In the genomic region with DNA sequence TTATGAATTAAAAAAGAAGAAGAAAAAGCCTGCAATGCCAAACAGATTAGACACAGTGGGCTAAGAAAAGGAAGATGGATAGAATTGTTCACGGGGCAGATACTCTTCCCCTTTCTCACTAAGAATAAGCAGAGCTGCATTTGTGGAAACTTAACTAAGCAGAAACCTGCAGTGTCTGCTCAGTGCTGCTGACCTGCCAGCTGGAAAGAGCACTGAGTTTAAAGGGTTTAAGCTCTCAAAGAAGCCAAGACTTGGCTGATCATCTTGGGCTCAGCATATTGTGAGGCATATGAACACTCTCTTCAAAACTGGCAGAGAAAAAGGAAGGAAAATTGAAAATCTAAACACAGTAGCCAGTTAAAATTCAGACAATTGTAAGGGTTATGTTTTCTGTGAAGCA, we compare ENCODE assay signal across 1 cellular context.
TF ChIP-seq lines count a peak whose summit lies in the region.

No MANE protein-coding gene starts in this region.

TF ChIP-seq in H1, 55 proteins besides CTCF, POLR2A, EP300 and RAD21:
- TF ChIP-seq TEAD4 (IDR thresholded peaks at IDR 0.05; ENCODE audit: low read depth, low read length) (no peak), HDAC6 (IDR thresholded peaks at IDR 0.05; ENCODE audit: low read depth, low read length) (no peak), CBX5 (IDR thresholded peaks at IDR 0.05; ENCODE audit: low read depth, low read length) (no peak), NANOG (IDR thresholded peaks at IDR 0.05; ENCODE audit: insufficient read depth, low read depth, low read length, poor library complexity, severe bottlenecking) (no peak), CTBP2 (IDR thresholded peaks at IDR 0.05; ENCODE audit: borderline replicate concordance, insufficient read depth, insufficient read length, low read length) (no peak), GTF2F1 (IDR thresholded peaks at IDR 0.05; ENCODE audit: borderline replicate concordance, low read depth, low read length) (no peak), SIRT6 (IDR thresholded peaks at IDR 0.05; ENCODE audit: low read length) (no peak), ZNF274 (IDR thresholded peaks at IDR 0.05; ENCODE audit: borderline replicate concordance, extremely low read depth, low read length) (no peak)
- TF ChIP-seq, protein P1, sequence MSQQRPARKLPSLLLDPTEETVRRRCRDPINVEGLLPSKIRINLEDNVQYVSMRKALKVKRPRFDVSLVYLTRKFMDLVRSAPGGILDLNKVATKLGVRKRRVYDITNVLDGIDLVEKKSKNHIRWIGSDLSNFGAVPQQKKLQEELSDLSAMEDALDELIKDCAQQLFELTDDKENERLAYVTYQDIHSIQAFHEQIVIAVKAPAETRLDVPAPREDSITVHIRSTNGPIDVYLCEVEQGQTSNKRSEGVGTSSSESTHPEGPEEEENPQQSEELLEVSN (IDR thresholded peaks at IDR 0.05), result no peak
